ENCODE assay signal across 2 cellular contexts in genomic region chr2:241748468-241749256, GRCh38.
TF ChIP-seq lines count a peak whose summit lies in the region.

No MANE protein-coding gene starts in this region.

TF ChIP-seq in GM23338, 12 proteins besides CTCF, POLR2A, EP300 and RAD21 (continued from another document):
- TF ChIP-seq CREB1 (CRISPR knock-in tag; IDR thresholded peaks at IDR 0.05; ENCODE audit: low read depth) (no peak), ZNF331 (CRISPR knock-in tag; IDR thresholded peaks at IDR 0.05; ENCODE audit: low read depth) (no peak), JUNB (IDR thresholded peaks at IDR 0.05; ENCODE audit: unreplicated experiment) (no peak), EZH2phosphoT487 (IDR thresholded peaks at IDR 0.05; ENCODE audit: unreplicated experiment) (no peak)

TF ChIP-seq in IMR-90, 13 proteins besides CTCF, POLR2A, EP300 and RAD21:
- no peak for TF ChIP-seq CEBPB (IDR thresholded peaks at IDR 0.05; ENCODE audit: low read depth, low read length)
- TF ChIP-seq ELK1 (IDR thresholded peaks at IDR 0.05; ENCODE audit: borderline replicate concordance, low read depth, low read length), result no peak
- TF ChIP-seq MAFK (IDR thresholded peaks at IDR 0.05; ENCODE audit: low read depth, low read length), result no peak
- TF ChIP-seq RFX5 (IDR thresholded peaks at IDR 0.05; ENCODE audit: low read depth, low read length), result no peak
- no peak for TF ChIP-seq CHD1 (IDR thresholded peaks at IDR 0.05; ENCODE audit: low read depth, low read length)
- TF ChIP-seq MXI1 (IDR thresholded peaks at IDR 0.05; ENCODE audit: borderline replicate concordance, low read depth, low read length), result no peak
- TF ChIP-seq NFE2L2 (IDR thresholded peaks at IDR 0.05; ENCODE audit: low read depth, low read length), result no peak
- no peak for TF ChIP-seq FOS (IDR thresholded peaks at IDR 0.05; ENCODE audit: low read depth, low read length)
